8 cellular contexts compared by ENCODE assay signal in the genomic region with DNA sequence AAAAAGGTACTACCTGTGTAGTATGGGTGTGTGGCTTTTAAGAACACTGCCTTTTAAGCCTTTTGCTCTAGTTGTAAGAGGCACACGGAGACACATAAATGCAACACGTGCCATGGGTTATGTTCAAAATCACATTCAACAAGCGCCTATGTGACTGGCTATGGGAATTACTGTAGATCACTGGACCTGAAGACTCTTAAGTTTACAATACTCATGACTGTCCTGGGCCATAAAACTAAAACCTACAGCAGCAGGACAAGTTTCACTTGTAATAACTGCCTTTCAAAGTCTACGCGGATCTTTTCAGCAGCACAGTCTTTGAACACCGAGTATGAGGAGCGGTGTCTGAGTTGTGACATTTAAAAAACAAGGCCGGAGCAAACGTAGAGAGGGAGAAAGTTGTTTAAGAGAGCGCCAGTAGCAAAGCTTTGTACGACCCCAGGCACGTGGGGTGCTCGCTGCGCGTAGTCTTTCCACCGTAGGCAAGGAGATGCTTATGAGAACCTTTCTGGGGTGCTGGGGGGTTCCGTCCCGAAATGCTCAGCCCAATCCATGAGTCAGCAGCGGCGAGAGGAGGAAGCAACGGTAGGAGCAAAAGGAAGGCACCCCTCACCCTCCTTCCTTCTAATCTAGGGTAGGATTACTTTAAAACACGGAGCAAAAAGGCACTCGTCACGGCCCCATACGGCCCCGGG. TPM values are rescaled to one million over a fixed set of nuclear protein-coding genes. Genes with fewer than 3 reads are reported as not detected.
A peak's percentile ranks its signal among the peaks of the same experiment; 100 is the strongest.
DNase-seq lines count a peak whose midpoint lies in the region; ATAC-seq and TF ChIP-seq lines count a peak whose summit lies in the region.

No MANE protein-coding gene starts in this region.

- DNase-seq in GF-D8 (lab: John Stamatoyannopoulos, UW): peak; percentile 8
- DNase-seq in M059J (ENCODE audit: low read depth): peak; percentile 63
- DNase-seq in activated CD8-positive, alpha-beta memory T cell treated with anti-CD3 and anti-CD28 coated beads, Interleukin-2, amount 50 U/mL, for 4 hours: peak; percentile 54
- peak; percentile 37 for DNase-seq in fibroblast of lung (ENCODE audit: low read depth in 2 of 2)
- DNase-seq in non-pigmented ciliary epithelial cell (ENCODE audit: low read depth): peak; percentile 3
- peak in 1 of 2 donors; percentile 15 for DNase-seq in uterus
- no peak for DNase-seq in NCI-H2107 (lab: John Stamatoyannopoulos, UW)

- H3K9ac ChIP-seq in fibroblast of lung (ENCODE audit: insufficient read depth, low read length): peak overlapping the region; percentile 84

- H3K27ac ChIP-seq in fibroblast of lung (ENCODE audit: insufficient read depth, low read length) (peak overlapping the region; percentile 91), uterus (peak overlapping the region; percentile 63 to 83)

- peak overlapping the region; percentile 78 for H3K4me2 ChIP-seq in fibroblast of lung (ENCODE audit: extremely low read depth, insufficient read depth, low read length)

- H3K27me3 ChIP-seq in fibroblast of lung (ENCODE audit: control insufficient read depth, insufficient read depth, low read length) (no peaks in the 10 kb centered on the region), uterus (no peaks in the 10 kb centered on the region)

- H3K36me3 ChIP-seq in fibroblast of lung (ENCODE audit: control insufficient read depth, insufficient read depth, low read length) (peaks cover 9% of the 10 kb centered on the region), uterus (no peaks in the 10 kb centered on the region)

- peak overlapping the region; percentile 69 for H2AFZ ChIP-seq in fibroblast of lung (ENCODE audit: low read length)

- peaks cover 62% of the 10 kb centered on the region for H3K79me2 ChIP-seq in fibroblast of lung (ENCODE audit: control insufficient read depth, insufficient read depth, low read length)

- intact Hi-C loops in uterus (cut with DNase I; ENCODE audit: low total_unique reads): no loop called here

- peak; percentile 11 for ATAC-seq in GM21529 (IDR thresholded peaks at IDR 0.05; ENCODE audit: unreplicated experiment)

- TF ChIP-seq CTCF in fibroblast of lung (conservative IDR thresholded peaks at IDR 0.05 in 1 of 2, IDR thresholded peaks at IDR 0.05 in 1 of 2; ENCODE audit: low read depth in 1 of 2, low read length in 2 of 2) (no peak), uterus (IDR thresholded peaks at IDR 0.05) (no peak)

- H3K4me1 ChIP-seq in fibroblast of lung (ENCODE audit: control insufficient read depth, extremely low read depth, insufficient read depth, low read length) (peaks cover 5% of the 10 kb centered on the region), uterus (peaks cover 0 to 4% of the 10 kb centered on the region in 2 donors)

- no peak for TF ChIP-seq POLR2A in uterus (IDR thresholded peaks at IDR 0.05)

- peak overlapping the region; percentile 63 to 97 (median 88) for H3K4me3 ChIP-seq in fibroblast of lung (replicated peaks in 1 of 4; ENCODE audit: control extremely low read depth in 1 of 4, insufficient read depth in 1 of 4, low read depth in 3 of 4, low read length in 4 of 4)
- peak overlapping the region; percentile 68 to 84 for H3K4me3 ChIP-seq in uterus

- H3K9me3 ChIP-seq in fibroblast of lung (ENCODE audit: control insufficient read depth, insufficient read depth, low read depth, low read length) (no peaks in the 10 kb centered on the region), uterus (no peaks in the 10 kb centered on the region)

- no peaks in the 10 kb centered on the region for H4K20me1 ChIP-seq in fibroblast of lung (ENCODE audit: control insufficient read depth, extremely low read depth, insufficient read depth, low read length)

RNA-seq across cellular contexts. Expression of a gene that starts 0.7 kb away (rescaled TPM):
- total RNA-seq in M059J (2014; rRNA removed; shearing (Covaris generic)): 24.7 and 25.3 TPM in 2 replicates
- total RNA-seq in fibroblast of lung (13.6 and 15.0 TPM in 2 replicates), uterus (10 to 100 TPM in 2 of 4 donors, 1 to 10 TPM in 2; 2.6 to 27.9 (median 15.9) TPM)
- 22.0 and 24.4 TPM in 2 replicates for polyA plus RNA-seq in fibroblast of lung
- 22.0 and 22.9 TPM in 2 replicates for polyA plus RNA-seq in fibroblast of lung (2012)
- polyA minus RNA-seq in fibroblast of lung (ENCODE audit: low replicate concordance): 0.44 and 1.1 TPM in 2 replicates

RNA-seq across cellular contexts. Expression of a gene that starts 3.5 kb away (rescaled TPM):
- total RNA-seq in M059J (2014; rRNA removed; shearing (Covaris generic)): 308 and 480 TPM in 2 replicates
- total RNA-seq in fibroblast of lung (144 and 175 TPM in 2 replicates), uterus (100 to 1,000 TPM in 1 of 4 donors, 10 to 100 TPM in 3; 30.0 to 128 (median 79.8) TPM)
- 305 and 340 TPM in 2 replicates for polyA plus RNA-seq in fibroblast of lung
- polyA plus RNA-seq in fibroblast of lung (2012): 203 and 236 TPM in 2 replicates
- 8.7 and 23.6 TPM in 2 replicates for polyA minus RNA-seq in fibroblast of lung (ENCODE audit: low replicate concordance)

RNA-seq across cellular contexts. Expression of a gene that starts 46.7 kb away (rescaled TPM):
- 65.1 and 87.2 TPM in 2 replicates for total RNA-seq in M059J (2014; rRNA removed; shearing (Covaris generic))
- total RNA-seq in fibroblast of lung (62.8 and 63.4 TPM in 2 replicates), uterus (10 to 100 TPM; 29.2 to 85.7 (median 45.6) TPM)
- 89.6 and 94.4 TPM in 2 replicates for polyA plus RNA-seq in fibroblast of lung
- polyA plus RNA-seq in fibroblast of lung (2012): 60.3 and 62.1 TPM in 2 replicates
- polyA minus RNA-seq in fibroblast of lung (ENCODE audit: low replicate concordance): 8.7 and 15.2 TPM in 2 replicates
